8 cellular contexts compared by ENCODE assay signal in genomic region chr12:109463776-109464175, GRCh38. TPM values are rescaled to one million over a fixed set of nuclear protein-coding genes. Genes with fewer than 3 reads are reported as not detected.
DNase-seq lines count a peak whose midpoint lies in the region; ATAC-seq and TF ChIP-seq lines count a peak whose summit lies in the region.

No MANE protein-coding gene starts in this region.

- in situ Hi-C loops in astrocyte of the spinal cord (cut with HindIII; ENCODE audit: low sequenced_read_pairs), result no loop called here

- WGBS in right lobe of liver (ENCODE audit: insufficient coverage, low coverage, low lambda C conversion rate, missing lambda C conversion rate), result 42% methylated on average over 2 of the region's 5 CpGs
- WGBS in suprapubic skin, result 50% methylated on average over 5 of the region's 5 CpGs

- no peak for DNase-seq in T-helper 2 cell treated with Interferon-gamma antibody and Interleukin-4, amounts not matched to agents 5 μg/mL and 100 μg/mL, for 36 hours (ENCODE audit: low spot score)
- DNase-seq in T-helper 2 cell (no peak), astrocyte of the spinal cord (ENCODE audit: low read depth, low spot score) (no peak), right lobe of liver (no peak), suprapubic skin (ENCODE audit: low spot score in 2 of 2) (no peak), NCI-H2081 treated with DMSO at 0.1 percent for 48 hours (lab: John Stamatoyannopoulos, UW) (no peak)

- H3K27me3 Mint-ChIP-seq in T-helper 2 cell treated with Interferon-gamma antibody and Interleukin-4, amounts not matched to agents 5 μg/mL and 100 μg/mL, for 36 hours (ENCODE audit: low read depth), result no peaks in the 10 kb centered on the region

- no peak for TF ChIP-seq EP300 in suprapubic skin (IDR thresholded peaks at IDR 0.05)

- H3K9me3 ChIP-seq in right lobe of liver, result no peaks in the 10 kb centered on the region
- no peaks in the 10 kb centered on the region for H3K9me3 ChIP-seq in suprapubic skin

- H3K4me3 ChIP-seq in astrocyte of the spinal cord (ENCODE audit: low read depth, low read length) (peak overlapping the region; percentile 17), right lobe of liver (no peak overlapping the region), suprapubic skin (peak overlapping the region; percentile 3)

- peak overlapping the region; percentile 17 for H3K4me3 Mint-ChIP-seq in T-helper 2 cell treated with Interferon-gamma antibody and Interleukin-4, amounts not matched to agents 5 μg/mL and 100 μg/mL, for 36 hours

- H3K27ac ChIP-seq in right lobe of liver (peak overlapping the region; percentile 75 to 91 (median 80)), suprapubic skin (peak overlapping the region; percentile 82)

- H3K27me3 ChIP-seq in right lobe of liver (no peaks in the 10 kb centered on the region), suprapubic skin (no peaks in the 10 kb centered on the region)

- ATAC-seq in right lobe of liver (no peak), GM18502 (IDR thresholded peaks at IDR 0.05; ENCODE audit: poor library complexity, unreplicated experiment) (no peak), HG03521 (IDR thresholded peaks at IDR 0.05; ENCODE audit: unreplicated experiment) (no peak)

- peak overlapping the region; percentile 76 for H3K27ac Mint-ChIP-seq in T-helper 2 cell treated with Interferon-gamma antibody and Interleukin-4, amounts not matched to agents 5 μg/mL and 100 μg/mL, for 36 hours

- H3K4me1 ChIP-seq in right lobe of liver (peaks cover 0 to 44% (median 6%) of the 10 kb centered on the region in 4 donors), suprapubic skin (peaks cover 90% of the 10 kb centered on the region)

- no peaks in the 10 kb centered on the region for H3K9me3 Mint-ChIP-seq in T-helper 2 cell treated with Interferon-gamma antibody and Interleukin-4, amounts not matched to agents 5 μg/mL and 100 μg/mL, for 36 hours

- intact Hi-C loops in right lobe of liver (cut with DNase I), result no loop called here

- no peak for TF ChIP-seq CTCF in astrocyte of the spinal cord (IDR thresholded peaks at IDR 0.05; ENCODE audit: low read depth, low read length)
- no peak for TF ChIP-seq CTCF in right lobe of liver (IDR thresholded peaks at IDR 0.05)
- no peak for TF ChIP-seq CTCF in suprapubic skin (IDR thresholded peaks at IDR 0.05)

- H3K36me3 Mint-ChIP-seq in T-helper 2 cell treated with Interferon-gamma antibody and Interleukin-4, amounts not matched to agents 5 μg/mL and 100 μg/mL, for 36 hours (ENCODE audit: low read depth), result peaks cover 16% of the 10 kb centered on the region

- TF ChIP-seq POLR2A in right lobe of liver (IDR thresholded peaks at IDR 0.05) (no peak), suprapubic skin (IDR thresholded peaks at IDR 0.05) (no peak)

- H3K4me1 Mint-ChIP-seq in T-helper 2 cell treated with Interferon-gamma antibody and Interleukin-4, amounts not matched to agents 5 μg/mL and 100 μg/mL, for 36 hours (ENCODE audit: low read depth), result peaks cover 31% of the 10 kb centered on the region

- H3K36me3 ChIP-seq in right lobe of liver (peaks cover 0 to 5% (median 2%) of the 10 kb centered on the region in 4 donors), suprapubic skin (peaks cover 24% of the 10 kb centered on the region)

RNA-seq across cellular contexts. Expression of gene KCTD10, which starts 13.3 kb away (rescaled TPM):
- total RNA-seq in right lobe of liver, result 10 to 100 TPM in 4 of 6 experiments, 1 to 10 TPM in 2; 5.8 to 20.2 (median 11.6) TPM
- total RNA-seq in suprapubic skin, result 10 to 100 TPM; 34.7 to 56.3 (median 41.7) TPM

RNA-seq across cellular contexts. Expression of gene UBE3B, which starts 13.7 kb away (rescaled TPM):
- total RNA-seq in right lobe of liver, result 10 to 100 TPM; 15.3 to 31.8 (median 22.5) TPM
- total RNA-seq in suprapubic skin, result 10 to 100 TPM; 53.2 to 94.1 (median 61.6) TPM

Comparison
In these comparisons a context has a peak if more than half of its experiments do, and no peak if none do; other contexts are left out.
1. H3K4me3 ChIP-seq: peak in astrocyte of the spinal cord (single experiment) and suprapubic skin (single experiment); none in right lobe of liver (0 of 3).